20 cellular contexts compared by ENCODE assay signal in the genomic region with DNA sequence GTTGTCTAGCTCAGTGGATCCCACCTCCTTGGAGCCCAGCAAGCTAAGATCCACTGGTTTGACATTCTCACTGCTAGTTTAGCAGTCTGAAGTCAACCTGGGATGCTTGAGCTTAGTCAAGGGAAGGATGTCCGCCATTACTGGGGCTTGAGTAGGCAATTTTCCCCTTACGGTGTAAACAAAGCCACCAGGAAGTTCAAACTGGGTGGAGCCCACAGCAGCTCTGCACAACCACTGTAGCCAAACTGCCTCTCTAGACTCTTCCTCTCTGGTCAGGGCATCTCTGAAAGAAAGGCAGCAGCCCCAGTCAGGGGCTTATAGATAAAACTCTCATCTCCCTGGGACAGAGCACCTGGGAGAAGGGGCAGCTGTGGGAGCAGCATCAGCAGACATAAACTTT. TPM values are rescaled to one million over a fixed set of nuclear protein-coding genes. Genes with fewer than 3 reads are reported as not detected.
DNase-seq lines count a peak whose midpoint lies in the region; ATAC-seq, FAIRE-seq and TF ChIP-seq lines count a peak whose summit lies in the region.
"Had no signal": no experiment of that assay in that cellular context is flagged by ENCODE, and none has a peak within 500 bp of the region (broad histone marks: within the 10 kb centered on the region; RNA-seq: fewer than 3 reads in every experiment).

No MANE protein-coding gene starts in this region.

- TF ChIP-seq CTCF in activated CD8-positive, alpha-beta T cell treated with anti-CD3 and anti-CD28 coated beads for 36 hours (IDR thresholded peaks at IDR 0.05), result no peak
- TF ChIP-seq CTCF in K562 (IDR thresholded peaks at IDR 0.05 in 2 of 3, conservative IDR thresholded peaks at IDR 0.05 in 1 of 3; ENCODE audit: insufficient read depth in 2 of 3, low read depth in 1 of 3, low read length in 3 of 3) (no peak), Caco-2 (IDR thresholded peaks at IDR 0.05; ENCODE audit: insufficient read depth in 1 of 2, low read depth in 1 of 2, low read length in 1 of 2, severe bottlenecking in 1 of 2, unreplicated experiment in 1 of 2) (no peak)

- intact Hi-C loops in activated CD8-positive, alpha-beta T cell treated with anti-CD3 and anti-CD28 coated beads for 36 hours (cut with micrococcal nuclease), result no loop called here
- intact Hi-C loops in CD4-positive, alpha-beta memory T cell (cut with micrococcal nuclease), result no loop called here
- intact Hi-C loops in K562 (cut with micrococcal nuclease), result no loop called here
- intact Hi-C loops in Caco-2 (cut with micrococcal nuclease; ENCODE audit: unreplicated experiment), result no loop called here

- no peaks in the 10 kb centered on the region for H3K27me3 ChIP-seq in CD4-positive, alpha-beta memory T cell (ENCODE audit: insufficient read depth, low read length)
- no peaks in the 10 kb centered on the region for H3K27me3 ChIP-seq in K562 (ENCODE audit: control insufficient read depth in 2 of 2, insufficient read depth in 2 of 2, low read length in 2 of 2)
- no peaks in the 10 kb centered on the region for H3K27me3 ChIP-seq in MG63
- no peaks in the 10 kb centered on the region for H3K27me3 ChIP-seq in Caco-2 (replicated peaks; ENCODE audit: control insufficient read depth, insufficient read depth, low read length)

- no peaks in the 10 kb centered on the region for H3K27me3 Mint-ChIP-seq in activated CD8-positive, alpha-beta T cell treated with anti-CD3 and anti-CD28 coated beads, Interleukin-2, amount 10 ng/mL, durations not matched to agents 7 days and 5 days (ENCODE audit: low read depth)
- no peaks in the 10 kb centered on the region for H3K27me3 Mint-ChIP-seq in activated CD8-positive, alpha-beta T cell treated with anti-CD3 and anti-CD28 coated beads for 36 hours
- no peaks in the 10 kb centered on the region for H3K27me3 Mint-ChIP-seq in CD4-positive, alpha-beta memory T cell
- H3K27me3 Mint-ChIP-seq in Caco-2 (ENCODE audit: insufficient read depth, unreplicated experiment), result no peaks in the 10 kb centered on the region

- H3K27ac Mint-ChIP-seq in activated CD8-positive, alpha-beta T cell treated with anti-CD3 and anti-CD28 coated beads, Interleukin-2, amount 10 ng/mL, durations not matched to agents 7 days and 5 days, result peak overlapping the region; percentile 65
- no peak overlapping the region for H3K27ac Mint-ChIP-seq in activated CD8-positive, alpha-beta T cell treated with anti-CD3 and anti-CD28 coated beads for 36 hours
- peak overlapping the region in 5 of 7 donors; percentile 37 to 89 (median 68) for H3K27ac Mint-ChIP-seq in CD4-positive, alpha-beta memory T cell
- H3K27ac Mint-ChIP-seq in stimulated activated effector memory CD8-positive, alpha-beta T cell treated with anti-CD3 and anti-CD28 coated beads, Interleukin-12 subunit alpha, Interleukin-12 subunit beta, amount 100 ng/mL, for 72 hours, result peak overlapping the region; percentile 81
- no peak overlapping the region for H3K27ac Mint-ChIP-seq in Caco-2 (ENCODE audit: unreplicated experiment)

- H3K79me2 ChIP-seq in K562 (ENCODE audit: control insufficient read depth, insufficient read depth, low read length), result peaks cover 47% of the 10 kb centered on the region

- H3K4me3 Mint-ChIP-seq in activated CD8-positive, alpha-beta T cell treated with anti-CD3 and anti-CD28 coated beads, Interleukin-2, amount 10 ng/mL, durations not matched to agents 7 days and 5 days, result no peak overlapping the region
- H3K4me3 Mint-ChIP-seq in activated CD8-positive, alpha-beta T cell treated with anti-CD3 and anti-CD28 coated beads for 36 hours, result no peak overlapping the region
- peak overlapping the region; percentile 14 to 79 (median 57) for H3K4me3 Mint-ChIP-seq in CD4-positive, alpha-beta memory T cell
- H3K4me3 Mint-ChIP-seq in stimulated activated effector memory CD8-positive, alpha-beta T cell treated with anti-CD3 and anti-CD28 coated beads, Interleukin-12 subunit alpha, Interleukin-12 subunit beta, amount 100 ng/mL, for 72 hours, result no peak overlapping the region
- H3K4me3 Mint-ChIP-seq in Caco-2 (ENCODE audit: unreplicated experiment), result no peak overlapping the region

- H2AFZ ChIP-seq in K562 (ENCODE audit: low read depth, low read length), result no peak overlapping the region

- no peak overlapping the region for H3K9ac ChIP-seq in K562 (ENCODE audit: insufficient read depth in 1 of 2, low read depth in 2 of 2, low read length in 2 of 2)

- DNase-seq in activated CD8-positive, alpha-beta T cell treated with anti-CD3 and anti-CD28 coated beads, Interleukin-2, amount 10 ng/mL, durations not matched to agents 7 days and 5 days, result no peak
- DNase-seq in activated CD8-positive, alpha-beta T cell treated with anti-CD3 and anti-CD28 coated beads for 36 hours, result no peak
- DNase-seq in CD4-positive, alpha-beta memory T cell, result no peak
- DNase-seq in K562 (ENCODE audit: extremely low read depth in 1 of 4, low spot score in 3 of 4) (no peak), MG63 (no peak), Caco-2 (no peak)
- DNase-seq in stimulated activated effector memory CD8-positive, alpha-beta T cell treated with anti-CD3 and anti-CD28 coated beads, Interleukin-12 subunit alpha, Interleukin-12 subunit beta, amount 100 ng/mL, for 72 hours (ENCODE audit: low spot score in 2 of 2), result no peak
- no peak for DNase-seq in stimulated activated naive CD8-positive, alpha-beta T cell treated with anti-CD3 and anti-CD28 coated beads, Interleukin-15, Interleukin-2, amounts not matched to agents 100 U/mL and 50 U/mL, for 24 hours
- DNase-seq: DND-41, NCI-H1105 treated with DMSO at 0.1 percent for 48 hours, NCI-H1694, NCI-H2107, NCI-H510A treated with DMSO at 0.1 percent for 48 hours, NCI-H774, SHP77 treated with DMSO at 0.1 percent for 48 hours had no signal

- H3K9me3 ChIP-seq in CD4-positive, alpha-beta memory T cell (ENCODE audit: control insufficient read depth in 1 of 2, low read length in 2 of 2), result no peaks in the 10 kb centered on the region
- no peaks in the 10 kb centered on the region for H3K9me3 ChIP-seq in K562 (replicated peaks; ENCODE audit: control insufficient read depth, insufficient read depth, low read depth, low read length)
- H3K9me3 ChIP-seq in MG63, result peaks cover 2% of the 10 kb centered on the region
- no peaks in the 10 kb centered on the region; the same call in 1 of the 2 replicates for H3K9me3 ChIP-seq in Caco-2

- peaks cover 19% of the 10 kb centered on the region for H3K4me1 Mint-ChIP-seq in activated CD8-positive, alpha-beta T cell treated with anti-CD3 and anti-CD28 coated beads, Interleukin-2, amount 10 ng/mL, durations not matched to agents 7 days and 5 days (ENCODE audit: low read depth)
- peaks cover 32% of the 10 kb centered on the region for H3K4me1 Mint-ChIP-seq in activated CD8-positive, alpha-beta T cell treated with anti-CD3 and anti-CD28 coated beads for 36 hours (ENCODE audit: low read depth)
- peaks cover 31 to 68% (median 39%) of the 10 kb centered on the region in 4 donors for H3K4me1 Mint-ChIP-seq in CD4-positive, alpha-beta memory T cell
- H3K4me1 Mint-ChIP-seq in stimulated activated effector memory CD8-positive, alpha-beta T cell treated with anti-CD3 and anti-CD28 coated beads, Interleukin-12 subunit alpha, Interleukin-12 subunit beta, amount 100 ng/mL, for 72 hours, result peaks cover 56% of the 10 kb centered on the region
- no peaks in the 10 kb centered on the region for H3K4me1 Mint-ChIP-seq in Caco-2 (ENCODE audit: low read depth, unreplicated experiment)

- H4K20me1 ChIP-seq in K562 (replicated peaks; ENCODE audit: control insufficient read depth, insufficient read depth, low read length), result no peaks in the 10 kb centered on the region

- peaks cover 15% of the 10 kb centered on the region for H3K4me1 ChIP-seq in CD4-positive, alpha-beta memory T cell (ENCODE audit: insufficient read depth, low read length)
- H3K4me1 ChIP-seq in K562 (replicated peaks in 1 of 2; ENCODE audit: control insufficient read depth in 2 of 2, insufficient read depth in 2 of 2, low read length in 2 of 2) (no peaks in the 10 kb centered on the region), Caco-2 (peaks cover 6% of the 10 kb centered on the region; the same call in 1 of the 2 replicates)

- in situ Hi-C loops in K562 (cut with MboI), result no loop called here

- TF ChIP-seq POLR2A in K562 (conservative IDR thresholded peaks at IDR 0.05), result no peak

- no peak for FAIRE-seq in K562 (lab: Jason Lieb, UNC)
- FAIRE-seq: A204.1, H1 had no signal

- TF ChIP-seq EP300 in K562 (IDR thresholded peaks at IDR 0.05; ENCODE audit: low read length), result no peak

- H3K27ac ChIP-seq in CD4-positive, alpha-beta memory T cell (ENCODE audit: low read depth, low read length), result no peak overlapping the region
- H3K27ac ChIP-seq in K562 (ENCODE audit: extremely low read depth, low read depth, low read length), result no peak overlapping the region

- H3K9me1 ChIP-seq in K562 (ENCODE audit: control insufficient read depth, insufficient read depth, low read length), result no peaks in the 10 kb centered on the region

- ATAC-seq in activated CD8-positive, alpha-beta T cell treated with anti-CD3 and anti-CD28 coated beads, Interleukin-2, amount 10 ng/mL, durations not matched to agents 7 days and 5 days, result no peak
- no peak for ATAC-seq in activated CD8-positive, alpha-beta T cell treated with anti-CD3 and anti-CD28 coated beads for 36 hours
- no peak; the same call in 2 of the 3 replicates for ATAC-seq in K562
- no peak for ATAC-seq in stimulated activated effector memory CD8-positive, alpha-beta T cell treated with anti-CD3 and anti-CD28 coated beads, Interleukin-12 subunit alpha, Interleukin-12 subunit beta, amount 100 ng/mL, for 72 hours
- ATAC-seq in stimulated activated naive CD8-positive, alpha-beta T cell treated with anti-CD3 and anti-CD28 coated beads, Interleukin-15, Interleukin-2, amounts not matched to agents 100 U/mL and 50 U/mL, for 24 hours, result no peak

- TF ChIP-seq RAD21 in K562 (CRISPR knock-in tag; conservative IDR thresholded peaks at IDR 0.05 in 1 of 2, IDR thresholded peaks at IDR 0.05 in 1 of 2), result no peak

- CTCF ChIA-PET in activated CD8-positive, alpha-beta T cell treated with anti-CD3 and anti-CD28 coated beads, Interleukin-2, amount 10 ng/mL, durations not matched to agents 7 days and 5 days (lab: Charles Lee), result interaction anchor here (0.7 kb wide), 1 partner anchor 91 kb away, joined by 3 read pairs; no protein-coding TSS in a partner anchor
- CTCF ChIA-PET in activated CD8-positive, alpha-beta T cell treated with anti-CD3 and anti-CD28 coated beads for 36 hours (lab: Charles Lee), result no interaction called here
- CTCF ChIA-PET in CD4-positive, alpha-beta memory T cell (lab: Charles Lee; ENCODE audit: partially characterized antibody), result interaction anchor here (0.6 kb wide), 1 partner anchor 435 kb away, joined by 3 read pairs; no protein-coding TSS in a partner anchor
- CTCF ChIA-PET in K562 (lab: Yijun Ruan, JAX; ENCODE audit: low intra/inter-chr PET ratio) (no interaction called here), Caco-2 (lab: Charles Lee) (no interaction called here)

- POLR2A ChIA-PET in activated CD8-positive, alpha-beta T cell treated with anti-CD3 and anti-CD28 coated beads, Interleukin-2, amount 10 ng/mL, durations not matched to agents 7 days and 5 days (lab: Charles Lee), result no interaction called here
- POLR2A ChIA-PET in activated CD8-positive, alpha-beta T cell treated with anti-CD3 and anti-CD28 coated beads for 36 hours (lab: Charles Lee), result no interaction called here
- POLR2A ChIA-PET in CD4-positive, alpha-beta memory T cell (lab: Charles Lee; ENCODE audit: partially characterized antibody), result no interaction called here
- POLR2A ChIA-PET in K562 (lab: Yijun Ruan, JAX) (interaction anchor here (0.6 to 0.9 kb wide), 3 partner anchors 56 to 360 kb away, joined by 3 to 4 read pairs (median 3); no protein-coding TSS in a partner anchor), Caco-2 (lab: Charles Lee) (no interaction called here)

- peaks cover 76% of the 10 kb centered on the region for H3K36me3 Mint-ChIP-seq in activated CD8-positive, alpha-beta T cell treated with anti-CD3 and anti-CD28 coated beads, Interleukin-2, amount 10 ng/mL, durations not matched to agents 7 days and 5 days (ENCODE audit: low read depth)
- H3K36me3 Mint-ChIP-seq in activated CD8-positive, alpha-beta T cell treated with anti-CD3 and anti-CD28 coated beads for 36 hours (ENCODE audit: low read depth), result peaks cover 73% of the 10 kb centered on the region
- peaks cover 69 to 74% of the 10 kb centered on the region in 2 donors for H3K36me3 Mint-ChIP-seq in CD4-positive, alpha-beta memory T cell
- H3K36me3 Mint-ChIP-seq in stimulated activated effector memory CD8-positive, alpha-beta T cell treated with anti-CD3 and anti-CD28 coated beads, Interleukin-12 subunit alpha, Interleukin-12 subunit beta, amount 100 ng/mL, for 72 hours, result peaks cover 15% of the 10 kb centered on the region
- peaks cover 36% of the 10 kb centered on the region for H3K36me3 Mint-ChIP-seq in Caco-2 (ENCODE audit: insufficient read depth, unreplicated experiment)

- H3K36me3 ChIP-seq in CD4-positive, alpha-beta memory T cell (ENCODE audit: insufficient read depth, low read length), result peaks cover 4% of the 10 kb centered on the region
- H3K36me3 ChIP-seq in K562 (ENCODE audit: control insufficient read depth, insufficient read depth, low read length) (no peaks in the 10 kb centered on the region), MG63 (peaks cover 6% of the 10 kb centered on the region; the same call in 1 of the 2 replicates), Caco-2 (ENCODE audit: control insufficient read depth, insufficient read depth, low read length) (no peaks in the 10 kb centered on the region)

- H3K4me3 ChIP-seq in CD4-positive, alpha-beta memory T cell (ENCODE audit: low read length in 2 of 2), result no peak overlapping the region
- H3K4me3 ChIP-seq in K562 (no peak overlapping the region), MG63 (no peak overlapping the region), Caco-2 (ENCODE audit: low read depth, low read length) (no peak overlapping the region)

- BruUV-seq in K562 (replicated peaks; lab: Mats Ljungman, UMichigan) (no TSS peak), Caco-2 (replicated peaks; lab: Mats Ljungman, UMichigan) (no TSS peak)

- H3K9me3 Mint-ChIP-seq in activated CD8-positive, alpha-beta T cell treated with anti-CD3 and anti-CD28 coated beads, Interleukin-2, amount 10 ng/mL, durations not matched to agents 7 days and 5 days (ENCODE audit: insufficient read depth), result peaks cover 52% of the 10 kb centered on the region
- peaks cover 41% of the 10 kb centered on the region for H3K9me3 Mint-ChIP-seq in activated CD8-positive, alpha-beta T cell treated with anti-CD3 and anti-CD28 coated beads for 36 hours
- H3K9me3 Mint-ChIP-seq in CD4-positive, alpha-beta memory T cell, result peaks cover 4 to 50% (median 32%) of the 10 kb centered on the region in 8 donors
- peaks cover 22% of the 10 kb centered on the region for H3K9me3 Mint-ChIP-seq in stimulated activated effector memory CD8-positive, alpha-beta T cell treated with anti-CD3 and anti-CD28 coated beads, Interleukin-12 subunit alpha, Interleukin-12 subunit beta, amount 100 ng/mL, for 72 hours
- H3K9me3 Mint-ChIP-seq in Caco-2 (ENCODE audit: unreplicated experiment), result peaks cover 59% of the 10 kb centered on the region

- WGBS in K562 (ENCODE audit: insufficient coverage, low coverage, missing lambda C conversion rate), result 85% methylated on average over 2 of the region's 2 CpGs

- H3K4me2 ChIP-seq in K562 (ENCODE audit: insufficient read depth, low read length), result no peak overlapping the region

RNA-seq across cellular contexts. Expression of gene TAS2R43, which starts 16.7 kb away (rescaled TPM):
- total RNA-seq in activated CD8-positive, alpha-beta T cell treated with anti-CD3 and anti-CD28 coated beads, Interleukin-2, amount 10 ng/mL, durations not matched to agents 7 days and 5 days, result 1 to 10 TPM in 1 of 2 experiments, under 1 TPM in 1; 0.73 to 1.1 TPM
- under 1 TPM; 0.31 to 0.34 TPM for total RNA-seq in activated CD8-positive, alpha-beta T cell treated with anti-CD3 and anti-CD28 coated beads for 36 hours
- total RNA-seq in CD4-positive, alpha-beta memory T cell, result under 1 TPM; 0.35 to 0.67 TPM
- polyA plus RNA-seq in CD4-positive, alpha-beta memory T cell, result under 1 TPM in 1 of 2 donors, not detected in 1; 0.20 TPM
- total RNA-seq in K562 (2011; cell fraction: chromatin; rRNA removed; ENCODE audit: low replicate concordance), result not detected in 2 replicates
- not detected in 2 replicates for total RNA-seq in K562 (2011; cell fraction: nucleolus; rRNA removed)
- not detected in 2 replicates for total RNA-seq in K562 (2011; cell fraction: nucleoplasm; rRNA removed)
- total RNA-seq in K562 (2014; rRNA removed), result not detected in 2 replicates
- not detected in 2 replicates for total RNA-seq in K562 (2014; rRNA removed; fragmentation: Illumina TruSeq; extraction: Trizol)
- not detected in 2 replicates for total RNA-seq in K562 (2015; rRNA removed; fragmentation: Illumina TruSeq; extraction: Trizol)
- not detected in 2 replicates for total RNA-seq in K562 (2021)
- not detected in 2 replicates for polyA plus RNA-seq in K562 (2011; rRNA removed)
- polyA plus RNA-seq in K562 (2011; cell fraction: cytosol; rRNA removed), result not detected in 2 replicates
- polyA plus RNA-seq in K562 (2011; cell fraction: nucleus; rRNA removed), result not detected in 2 replicates
- polyA plus RNA-seq in K562 (2012), result not detected in 2 replicates
- polyA plus RNA-seq in K562 (2014; fragmentation: Illumina TruSeq; extraction: Trizol), result not detected in 2 replicates
- not detected for polyA plus RNA-seq in K562 (2014; fragmentation: Nextera tagmentation; extraction: Ambion mirVana)
- not detected in 2 replicates for polyA plus RNA-seq in K562 (2014; rRNA removed)
- not detected in 2 replicates for polyA minus RNA-seq in K562 (2011; rRNA and poly(A)+ RNA removed)
- polyA minus RNA-seq in K562 (2011; cell fraction: cytosol; rRNA and poly(A)+ RNA removed), result not detected in 2 replicates
- polyA minus RNA-seq in K562 (2011; cell fraction: nucleus; rRNA and poly(A)+ RNA removed), result not detected in 2 replicates
- not detected in 2 replicates for total RNA-seq in MG63 (2014; rRNA removed; shearing (Covaris generic); ENCODE audit: low replicate concordance)
- not detected in 2 replicates for total RNA-seq in Caco-2 (2022)
- total RNA-seq: H1 had no signal
- polyA plus RNA-seq: BJ had no signal

RNA-seq across cellular contexts. Expression of gene TAS2R30, which starts 25.6 kb away (rescaled TPM):
- total RNA-seq in activated CD8-positive, alpha-beta T cell treated with anti-CD3 and anti-CD28 coated beads, Interleukin-2, amount 10 ng/mL, durations not matched to agents 7 days and 5 days, result 1 to 10 TPM; 3.2 to 3.5 TPM
- 1 to 10 TPM; 1.4 to 2.3 TPM for total RNA-seq in activated CD8-positive, alpha-beta T cell treated with anti-CD3 and anti-CD28 coated beads for 36 hours
- total RNA-seq in CD4-positive, alpha-beta memory T cell, result 1 to 10 TPM; 2.9 to 3.8 TPM
- polyA plus RNA-seq in CD4-positive, alpha-beta memory T cell, result not detected
- 10.5 and 47.4 TPM in 2 replicates for total RNA-seq in K562 (2011; cell fraction: chromatin; rRNA removed; ENCODE audit: low replicate concordance)
- total RNA-seq in K562 (2011; cell fraction: nucleolus; rRNA removed), result 4.2 and 9.1 TPM in 2 replicates
- 26.9 and 65.7 TPM in 2 replicates for total RNA-seq in K562 (2011; cell fraction: nucleoplasm; rRNA removed)
- total RNA-seq in K562 (2014; rRNA removed) (1.0 and 1.1 TPM in 2 replicates), K562 (2014; rRNA removed; fragmentation: Illumina TruSeq; extraction: Trizol) (4.0 and 4.9 TPM in 2 replicates), K562 (2015; rRNA removed; fragmentation: Illumina TruSeq; extraction: Trizol) (2.8 and 3.4 TPM in 2 replicates), K562 (2021) (0.87 and 0.93 TPM in 2 replicates), Caco-2 (2022) (3.8 and 5.8 TPM in 2 replicates)
- polyA plus RNA-seq in K562 (2011; rRNA removed) (0.14 and 0.39 TPM in 2 replicates), K562 (2014; fragmentation: Illumina TruSeq; extraction: Trizol) (not detected in 2 replicates), K562 (2014; fragmentation: Nextera tagmentation; extraction: Ambion mirVana) (under 1 TPM in 1 of 2 experiments, not detected in 1; 0.11 TPM), K562 (2014; rRNA removed) (not detected in 2 replicates)
- polyA plus RNA-seq in K562 (2011; cell fraction: cytosol; rRNA removed), result not detected in 2 replicates
- 0.87 and 1.0 TPM in 2 replicates for polyA plus RNA-seq in K562 (2011; cell fraction: nucleus; rRNA removed)
- 0.05 TPM in 1 of 2 replicates, not detected in the other for polyA plus RNA-seq in K562 (2012)
- 10.9 and 14.6 TPM in 2 replicates for polyA minus RNA-seq in K562 (2011; rRNA and poly(A)+ RNA removed)
- polyA minus RNA-seq in K562 (2011; cell fraction: cytosol; rRNA and poly(A)+ RNA removed), result not detected in 2 replicates
- polyA minus RNA-seq in K562 (2011; cell fraction: nucleus; rRNA and poly(A)+ RNA removed), result 14.5 and 21.8 TPM in 2 replicates
- not detected in 2 replicates for total RNA-seq in MG63 (2014; rRNA removed; shearing (Covaris generic); ENCODE audit: low replicate concordance)

RNA-seq across cellular contexts. Expression of gene TAS2R46, which starts 46.8 kb away (rescaled TPM):
- total RNA-seq in activated CD8-positive, alpha-beta T cell treated with anti-CD3 and anti-CD28 coated beads, Interleukin-2, amount 10 ng/mL, durations not matched to agents 7 days and 5 days, result 1 to 10 TPM; 1.4 to 1.5 TPM
- 1 to 10 TPM in 1 of 2 experiments, under 1 TPM in 1; 0.45 to 1.3 TPM for total RNA-seq in activated CD8-positive, alpha-beta T cell treated with anti-CD3 and anti-CD28 coated beads for 36 hours
- total RNA-seq in CD4-positive, alpha-beta memory T cell, result 1 to 10 TPM; 1.1 to 1.3 TPM
- under 1 TPM in 1 of 2 donors, not detected in 1; 0.22 TPM for polyA plus RNA-seq in CD4-positive, alpha-beta memory T cell
- 5.4 and 21.4 TPM in 2 replicates for total RNA-seq in K562 (2011; cell fraction: chromatin; rRNA removed; ENCODE audit: low replicate concordance)
- 3.3 and 6.7 TPM in 2 replicates for total RNA-seq in K562 (2011; cell fraction: nucleolus; rRNA removed)
- 16.6 and 27.5 TPM in 2 replicates for total RNA-seq in K562 (2011; cell fraction: nucleoplasm; rRNA removed)
- total RNA-seq in K562 (2014; rRNA removed), result 0.95 and 1.1 TPM in 2 replicates
- 1.8 and 2.1 TPM in 2 replicates for total RNA-seq in K562 (2014; rRNA removed; fragmentation: Illumina TruSeq; extraction: Trizol)
- 1.3 TPM in 2 replicates for total RNA-seq in K562 (2015; rRNA removed; fragmentation: Illumina TruSeq; extraction: Trizol)
- total RNA-seq in K562 (2021), result 0.47 and 0.74 TPM in 2 replicates
- 0.30 and 0.35 TPM in 2 replicates for polyA plus RNA-seq in K562 (2011; rRNA removed)
- polyA plus RNA-seq in K562 (2011; cell fraction: cytosol; rRNA removed), result not detected in 2 replicates
- 1.0 and 1.5 TPM in 2 replicates for polyA plus RNA-seq in K562 (2011; cell fraction: nucleus; rRNA removed)
- 0.14 TPM in 1 of 2 replicates, not detected in the other for polyA plus RNA-seq in K562 (2012)
- 0.19 TPM in 1 of 2 replicates, not detected in the other for polyA plus RNA-seq in K562 (2014; fragmentation: Illumina TruSeq; extraction: Trizol)
- polyA plus RNA-seq in K562 (2014; fragmentation: Nextera tagmentation; extraction: Ambion mirVana), result not detected
- 0.08 TPM in 1 of 2 replicates, not detected in the other for polyA plus RNA-seq in K562 (2014; rRNA removed)
- 11.3 and 13.7 TPM in 2 replicates for polyA minus RNA-seq in K562 (2011; rRNA and poly(A)+ RNA removed)
- not detected in 2 replicates for polyA minus RNA-seq in K562 (2011; cell fraction: cytosol; rRNA and poly(A)+ RNA removed)
- 13.7 and 21.9 TPM in 2 replicates for polyA minus RNA-seq in K562 (2011; cell fraction: nucleus; rRNA and poly(A)+ RNA removed)
- 0.10 TPM in 1 of 2 replicates, not detected in the other for total RNA-seq in MG63 (2014; rRNA removed; shearing (Covaris generic); ENCODE audit: low replicate concordance)
- 2.3 and 3.8 TPM in 2 replicates for total RNA-seq in Caco-2 (2022)
- total RNA-seq: G401, H1, RPMI7951 had no signal

Comparison
In these comparisons a context has a peak if more than half of its experiments do, and no peak if none do; other contexts are left out.
1. H3K27ac Mint-ChIP-seq: peak in activated CD8-positive, alpha-beta T cell treated with anti-CD3 and anti-CD28 coated beads, Interleukin-2, amount 10 ng/mL, durations not matched to agents 7 days and 5 days (single experiment), CD4-positive, alpha-beta memory T cell (5 of 7) and stimulated activated effector memory CD8-positive, alpha-beta T cell treated with anti-CD3 and anti-CD28 coated beads, Interleukin-12 subunit alpha, Interleukin-12 subunit beta, amount 100 ng/mL, for 72 hours (single experiment); none in activated CD8-positive, alpha-beta T cell treated with anti-CD3 and anti-CD28 coated beads for 36 hours (single experiment) and Caco-2 (single experiment).
2. CTCF ChIA-PET loops: an anchor here in activated CD8-positive, alpha-beta T cell treated with anti-CD3 and anti-CD28 coated beads, Interleukin-2, amount 10 ng/mL, durations not matched to agents 7 days and 5 days (0.7 kb wide) and CD4-positive, alpha-beta memory T cell (0.6 kb wide); none called in activated CD8-positive, alpha-beta T cell treated with anti-CD3 and anti-CD28 coated beads for 36 hours, K562 and Caco-2.
3. H3K4me3 Mint-ChIP-seq: peak in CD4-positive, alpha-beta memory T cell (8 of 8); none in activated CD8-positive, alpha-beta T cell treated with anti-CD3 and anti-CD28 coated beads, Interleukin-2, amount 10 ng/mL, durations not matched to agents 7 days and 5 days (single experiment), activated CD8-positive, alpha-beta T cell treated with anti-CD3 and anti-CD28 coated beads for 36 hours (single experiment), stimulated activated effector memory CD8-positive, alpha-beta T cell treated with anti-CD3 and anti-CD28 coated beads, Interleukin-12 subunit alpha, Interleukin-12 subunit beta, amount 100 ng/mL, for 72 hours (single experiment) and Caco-2 (single experiment).